20 cellular contexts compared by ENCODE assay signal in the genomic region with DNA sequence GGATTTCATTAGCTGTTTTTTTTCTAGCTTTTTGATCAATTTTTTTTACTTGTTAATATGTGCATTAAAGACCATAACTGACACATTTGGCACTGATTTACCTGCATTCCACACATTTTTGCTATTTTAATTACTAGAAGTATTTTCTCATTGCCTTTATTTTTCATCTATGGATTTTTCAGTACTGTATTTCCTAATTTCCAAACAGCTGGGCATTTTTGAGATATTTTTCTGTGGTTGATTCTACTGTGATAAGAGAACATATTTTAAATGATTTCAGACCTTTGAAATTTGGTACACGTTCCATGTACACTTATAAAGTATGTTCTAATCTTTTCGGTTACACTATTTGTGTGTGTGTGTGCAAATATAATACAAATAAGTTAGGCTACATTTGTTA.
DNase-seq lines count a peak whose midpoint lies in the region; ATAC-seq and TF ChIP-seq lines count a peak whose summit lies in the region.
"Had no signal": no experiment of that assay in that cellular context is flagged by ENCODE, and none has a peak within 500 bp of the region (broad histone marks: within the 10 kb centered on the region; RNA-seq: fewer than 3 reads in every experiment).

No MANE protein-coding gene starts in this region.

- no peak overlapping the region for H3K4me3 Mint-ChIP-seq in activated CD8-positive, alpha-beta T cell treated with anti-CD3 and anti-CD28 coated beads for 36 hours
- H3K4me3 Mint-ChIP-seq: B cell; CD4-positive, CD25-positive, alpha-beta regulatory T cell had no signal

- H3K9ac ChIP-seq in GM23248, result no peak overlapping the region
- H3K9ac ChIP-seq in adipocyte (ENCODE audit: low read length), result no peak overlapping the region
- H3K9ac ChIP-seq in skeletal muscle satellite cell (ENCODE audit: low read depth, low read length), result peak overlapping the region; percentile 54

- H3K9me3 ChIP-seq in GM23248 (ENCODE audit: low read depth), result no peaks in the 10 kb centered on the region
- H3K9me3 ChIP-seq in adipocyte (ENCODE audit: control insufficient read depth, low read length), result no peaks in the 10 kb centered on the region
- no peaks in the 10 kb centered on the region for H3K9me3 ChIP-seq in skeletal muscle satellite cell (replicated peaks; ENCODE audit: low read length)
- no peaks in the 10 kb centered on the region for H3K9me3 ChIP-seq in breast epithelium

- no peaks in the 10 kb centered on the region for H3K4me1 Mint-ChIP-seq in activated CD8-positive, alpha-beta T cell treated with anti-CD3 and anti-CD28 coated beads for 36 hours (ENCODE audit: low read depth)
- H3K4me1 Mint-ChIP-seq: B cell; CD4-positive, CD25-positive, alpha-beta regulatory T cell had no signal

- intact Hi-C loops in activated CD8-positive, alpha-beta T cell treated with anti-CD3 and anti-CD28 coated beads for 36 hours (cut with micrococcal nuclease), result no loop called here
- intact Hi-C loops in breast epithelium (cut with DNase I; ENCODE audit: low total_unique reads), result no loop called here

- H4K20me1 ChIP-seq in GM23248 (ENCODE audit: insufficient read depth), result no peaks in the 10 kb centered on the region

- H3K9me3 Mint-ChIP-seq in activated CD8-positive, alpha-beta T cell treated with anti-CD3 and anti-CD28 coated beads for 36 hours, result no peaks in the 10 kb centered on the region
- H3K9me3 Mint-ChIP-seq: CD4-positive, CD25-positive, alpha-beta regulatory T cell had no signal

- H3K4me1 ChIP-seq in GM23248 (ENCODE audit: insufficient read depth) (peaks cover 23% of the 10 kb centered on the region), adipocyte (ENCODE audit: control insufficient read depth, insufficient read depth, low read length) (peaks cover 15% of the 10 kb centered on the region), skeletal muscle satellite cell (ENCODE audit: control insufficient read depth, insufficient read depth, low read length) (peaks cover 20% of the 10 kb centered on the region), breast epithelium (no peaks in the 10 kb centered on the region)

- no peaks in the 10 kb centered on the region for H3K36me3 Mint-ChIP-seq in activated CD8-positive, alpha-beta T cell treated with anti-CD3 and anti-CD28 coated beads for 36 hours (ENCODE audit: low read depth)
- H3K36me3 Mint-ChIP-seq: CD4-positive, CD25-positive, alpha-beta regulatory T cell had no signal

- TF ChIP-seq CTCF in fibroblast of villous mesenchyme (IDR thresholded peaks at IDR 0.05; ENCODE audit: insufficient read depth, low read depth, low read length) (no peak), breast epithelium (IDR thresholded peaks at IDR 0.05) (no peak)
- TF ChIP-seq CTCF in activated CD8-positive, alpha-beta T cell treated with anti-CD3 and anti-CD28 coated beads for 36 hours (IDR thresholded peaks at IDR 0.05), result no peak

- no peak for ATAC-seq in activated CD8-positive, alpha-beta T cell treated with anti-CD3 and anti-CD28 coated beads for 36 hours
- ATAC-seq in HG02870 (IDR thresholded peaks at IDR 0.05; ENCODE audit: unreplicated experiment), result no peak

- H3F3A ChIP-seq in GM23248 (ENCODE audit: insufficient read depth), result no peaks in the 10 kb centered on the region

- H3K27ac Mint-ChIP-seq in activated CD8-positive, alpha-beta T cell treated with anti-CD3 and anti-CD28 coated beads for 36 hours, result no peak overlapping the region
- H3K27ac Mint-ChIP-seq: B cell; CD4-positive, CD25-positive, alpha-beta regulatory T cell had no signal

- TF ChIP-seq POLR2A in breast epithelium (IDR thresholded peaks at IDR 0.05), result no peak

- peak overlapping the region; percentile 34 for H3K4me2 ChIP-seq in GM23248 (ENCODE audit: unreplicated experiment)
- H3K4me2 ChIP-seq in skeletal muscle satellite cell (ENCODE audit: low read length), result peak overlapping the region; percentile 8

- no peak overlapping the region for H2AFZ ChIP-seq in GM23248

- no peak overlapping the region for H3K27ac ChIP-seq in GM23248
- no peak overlapping the region for H3K27ac ChIP-seq in breast epithelium

- no peak for DNase-seq in GM23248
- peak; percentile 60 for DNase-seq in adipocyte (ENCODE audit: low read depth)
- peak; percentile 31 for DNase-seq in fibroblast of villous mesenchyme (ENCODE audit: low read depth)
- no peak for DNase-seq in UCSD-AML1 (lab: John Stamatoyannopoulos, UW; ENCODE audit: unreplicated experiment)
- DNase-seq in activated CD8-positive, alpha-beta T cell treated with anti-CD3 and anti-CD28 coated beads for 36 hours, result no peak
- DNase-seq in breast epithelium (ENCODE audit: low spot score in 2 of 2), result no peak
- DNase-seq: CD4-positive, CD25-positive, alpha-beta regulatory T cell; COR-L47; DMS153; KG1; MV-4-11; NCI-H1694 treated with DMSO at 0.1 percent for 48 hours; NCI-H2107; NCI-H2227 treated with DMSO at 0.1 percent for 48 hours; NCI-H510A treated with DMSO at 0.1 percent for 48 hours; NCI-H774; SIG-M5 had no signal

- 52 to 58% methylated on average over 2 of the region's 2 CpGs for WGBS in GM23248 (ENCODE audit: low coverage in 1 of 2, low lambda C conversion rate in 2 of 2, missing lambda C conversion rate in 2 of 2), 2 experiments

- CTCF ChIA-PET in activated CD8-positive, alpha-beta T cell treated with anti-CD3 and anti-CD28 coated beads for 36 hours (lab: Charles Lee), result no interaction called here

- no peak overlapping the region for H3K4me3 ChIP-seq in GM23248
- no peak overlapping the region for H3K4me3 ChIP-seq in adipocyte (ENCODE audit: low read length)
- H3K4me3 ChIP-seq in fibroblast of villous mesenchyme (ENCODE audit: low read depth, low read length), result no peak overlapping the region
- no peak overlapping the region for H3K4me3 ChIP-seq in skeletal muscle satellite cell (ENCODE audit: low read length)
- H3K4me3 ChIP-seq in breast epithelium, result no peak overlapping the region

- H3K27me3 Mint-ChIP-seq in activated CD8-positive, alpha-beta T cell treated with anti-CD3 and anti-CD28 coated beads for 36 hours, result peaks cover 1% of the 10 kb centered on the region
- H3K27me3 Mint-ChIP-seq: B cell; CD4-positive, CD25-positive, alpha-beta regulatory T cell had no signal

- in situ Hi-C loops in GM23248 (cut with MboI), result no loop called here

- H3K9me2 ChIP-seq in GM23248 (ENCODE audit: insufficient read depth), result no peaks in the 10 kb centered on the region

- H3K27me3 ChIP-seq in GM23248 (replicated peaks; ENCODE audit: insufficient read depth), result no peaks in the 10 kb centered on the region
- no peaks in the 10 kb centered on the region for H3K27me3 ChIP-seq in adipocyte (replicated peaks; ENCODE audit: control insufficient read depth, insufficient read depth, low read length)
- H3K27me3 ChIP-seq in skeletal muscle satellite cell (ENCODE audit: control insufficient read depth, insufficient read depth, low read length), result no peaks in the 10 kb centered on the region
- no peaks in the 10 kb centered on the region for H3K27me3 ChIP-seq in breast epithelium

- H3K79me2 ChIP-seq in GM23248 (ENCODE audit: insufficient read depth), result no peaks in the 10 kb centered on the region

- POLR2A ChIA-PET in activated CD8-positive, alpha-beta T cell treated with anti-CD3 and anti-CD28 coated beads for 36 hours (lab: Charles Lee), result no interaction called here

- no peaks in the 10 kb centered on the region for H3K36me3 ChIP-seq in GM23248 (ENCODE audit: low read depth)
- no peaks in the 10 kb centered on the region for H3K36me3 ChIP-seq in adipocyte (ENCODE audit: control insufficient read depth, insufficient read depth, low read length, severe bottlenecking)
- no peaks in the 10 kb centered on the region for H3K36me3 ChIP-seq in skeletal muscle satellite cell (ENCODE audit: insufficient read depth, low read length)
- H3K36me3 ChIP-seq in breast epithelium, result no peaks in the 10 kb centered on the region

Comparison
In these comparisons a context has a peak if more than half of its experiments do, and no peak if none do; other contexts are left out.
1. DNase-seq: peak in adipocyte (single experiment) and fibroblast of villous mesenchyme (single experiment); none in GM23248 (single experiment), UCSD-AML1 (single experiment), activated CD8-positive, alpha-beta T cell treated with anti-CD3 and anti-CD28 coated beads for 36 hours (single experiment) and breast epithelium (0 of 2).